ENCODE assay signal across 9 cellular contexts in the genomic region with DNA sequence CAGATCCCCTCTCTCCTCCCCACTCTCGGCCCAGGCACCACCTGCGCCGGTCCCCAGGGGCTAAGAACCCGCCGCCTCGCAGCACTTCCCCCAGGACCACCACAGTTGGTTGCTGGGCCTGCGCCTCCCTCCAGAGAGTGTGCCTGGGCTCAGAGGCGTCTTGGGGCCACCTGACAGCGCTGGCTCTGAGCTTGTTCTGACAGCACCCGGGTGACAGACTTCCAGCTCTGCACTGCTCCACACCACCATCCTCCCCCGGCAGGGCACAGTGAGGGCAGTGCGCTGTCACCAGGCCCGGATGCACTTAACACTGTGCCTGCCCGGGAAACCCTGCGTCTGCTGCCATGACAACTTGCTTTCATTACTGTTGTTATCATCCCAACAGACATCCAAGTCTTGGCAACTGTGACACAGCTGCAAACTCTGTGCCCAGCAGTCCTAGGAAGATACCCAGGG. TPM values are rescaled to one million over a fixed set of nuclear protein-coding genes. Genes with fewer than 3 reads are reported as not detected.
A peak's percentile ranks its signal among the peaks of the same experiment; 100 is the strongest.
DNase-seq lines count a peak whose midpoint lies in the region; ATAC-seq and TF ChIP-seq lines count a peak whose summit lies in the region.
"Had no signal": no experiment of that assay in that cellular context is flagged by ENCODE, and none has a peak within 500 bp of the region (broad histone marks: within the 10 kb centered on the region; RNA-seq: fewer than 3 reads in every experiment).

No MANE protein-coding gene starts in this region.

- no peaks in the 10 kb centered on the region for H3K9me3 Mint-ChIP-seq in IgD-negative memory B cell
- no peaks in the 10 kb centered on the region for H3K9me3 Mint-ChIP-seq in effector memory CD8-positive, alpha-beta T cell

- H3K36me3 Mint-ChIP-seq in IgD-negative memory B cell: peaks cover 1% of the 10 kb centered on the region
- H3K36me3 Mint-ChIP-seq in effector memory CD8-positive, alpha-beta T cell (ENCODE audit: insufficient read depth): peaks cover 22% of the 10 kb centered on the region

- no peak overlapping the region for H2AFZ ChIP-seq in neural cell (ENCODE audit: low read depth, low read length)

- no peak overlapping the region for H3K4me2 ChIP-seq in neural cell (ENCODE audit: low read length)

- H3K27me3 ChIP-seq in neural cell (ENCODE audit: insufficient read depth, low read depth, low read length) (no peaks in the 10 kb centered on the region), prostate gland (replicated peaks; ENCODE audit: insufficient read depth) (no peaks in the 10 kb centered on the region)

- H3K4me3 ChIP-seq in GM12865 (ENCODE audit: low read depth, low read length) (no peak overlapping the region), neural cell (ENCODE audit: low read length) (peak overlapping the region; percentile 29), prostate gland (no peak overlapping the region)

- no peak for TF ChIP-seq RAD21 in neural cell (conservative IDR thresholded peaks at IDR 0.05)

- H3K4me1 ChIP-seq in prostate gland (replicated peaks): peaks cover under 1% of the 10 kb centered on the region

- H3K9me3 ChIP-seq in neural cell (ENCODE audit: low read length) (no peaks in the 10 kb centered on the region), prostate gland (no peaks in the 10 kb centered on the region)

- ATAC-seq in effector memory CD8-positive, alpha-beta T cell (replicated peaks): peak; percentile 86

- intact Hi-C loops in prostate gland (cut with DNase I): no loop called here

- peaks cover 5 to 19% (median 11%) of the 10 kb centered on the region in 3 donors for H3K4me1 Mint-ChIP-seq in IgD-negative memory B cell
- peaks cover 23 to 32% of the 10 kb centered on the region in 2 donors for H3K4me1 Mint-ChIP-seq in effector memory CD8-positive, alpha-beta T cell (ENCODE audit: low read depth in 2 of 2)

- H3F3A ChIP-seq in neural cell (ENCODE audit: insufficient read depth, low read length, poor library complexity, severe bottlenecking): no peaks in the 10 kb centered on the region

- TF ChIP-seq POLR2A in prostate gland (IDR thresholded peaks at IDR 0.05): no peak

- H3K36me3 ChIP-seq in neural cell (ENCODE audit: insufficient read depth, low read length): no peaks in the 10 kb centered on the region
- H3K36me3 ChIP-seq in prostate gland: no peaks in the 10 kb centered on the region

- H3K4me3 Mint-ChIP-seq in IgD-negative memory B cell: peak overlapping the region in 3 of 4 donors; percentile 27 to 49 (median 31)
- peak overlapping the region; percentile 63 to 71 for H3K4me3 Mint-ChIP-seq in effector memory CD8-positive, alpha-beta T cell

- peak overlapping the region; percentile 12 for H3K9ac ChIP-seq in neural cell (ENCODE audit: low read length)

- no peaks in the 10 kb centered on the region for H3K27me3 Mint-ChIP-seq in IgD-negative memory B cell
- no peaks in the 10 kb centered on the region for H3K27me3 Mint-ChIP-seq in effector memory CD8-positive, alpha-beta T cell

- peak; percentile 40 for TF ChIP-seq EP300 in neural cell (conservative IDR thresholded peaks at IDR 0.05; ENCODE audit: poor library complexity, severe bottlenecking)

- H3K27ac Mint-ChIP-seq in IgD-negative memory B cell: peak overlapping the region; percentile 20 to 94 (median 23)
- peak overlapping the region; percentile 90 to 94 for H3K27ac Mint-ChIP-seq in effector memory CD8-positive, alpha-beta T cell

- H4K20me1 ChIP-seq in neural cell (ENCODE audit: insufficient read depth): peaks cover 5% of the 10 kb centered on the region

- H3K27ac ChIP-seq in neural cell (ENCODE audit: low read length) (peak overlapping the region; percentile 0), prostate gland (no peak overlapping the region)
- H3K27ac ChIP-seq: epithelial cell of prostate had no signal

- DNase-seq in GM12865 (ENCODE audit: low read depth) (peak; percentile 61), NOMO-1 (lab: John Stamatoyannopoulos, UW; ENCODE audit: unreplicated experiment in 2 of 2) (no peak), prostate gland (ENCODE audit: low spot score) (no peak), NCI-H1930 (lab: John Stamatoyannopoulos, UW) (no peak)
- DNase-seq in activated CD4-positive, alpha-beta T cell treated with anti-CD3 and anti-CD28 coated beads for 1 hour: peak; percentile 39
- DNase-seq in effector memory CD8-positive, alpha-beta T cell: peak; percentile 30 to 53 (median 42)

- TF ChIP-seq CTCF in GM12865 (IDR thresholded peaks at IDR 0.05; ENCODE audit: insufficient read depth, low read depth, low read length, missing control alignments) (no peak), neural cell (IDR thresholded peaks at IDR 0.05; ENCODE audit: poor library complexity, severe bottlenecking) (no peak), prostate gland (IDR thresholded peaks at IDR 0.05) (no peak)

- no peaks in the 10 kb centered on the region for H3K9me2 ChIP-seq in neural cell (ENCODE audit: insufficient read depth, low read length)

- peaks cover 43% of the 10 kb centered on the region for H3K79me2 ChIP-seq in neural cell (replicated peaks; ENCODE audit: insufficient read depth, low read length)

- 33% methylated on average over 8 of the region's 15 CpGs for WGBS in prostate gland

TF ChIP-seq in neural cell, 6 proteins besides CTCF, POLR2A, EP300 and RAD21:
- TF ChIP-seq REST (IDR thresholded peaks at IDR 0.05; ENCODE audit: borderline replicate concordance): no peak
- TF ChIP-seq POLR2AphosphoS5 (IDR thresholded peaks at IDR 0.05): peak; percentile 24

RNA-seq across cellular contexts. Expression of gene BRF1, which starts 6.6 kb away (rescaled TPM):
- polyA plus RNA-seq in IgD-negative memory B cell (8.4 TPM), neural cell (69.4 and 71.1 TPM in 2 replicates)
- polyA minus RNA-seq in neural cell: 86.7 and 96.7 TPM in 2 replicates
- total RNA-seq in prostate gland: 10 to 100 TPM; 64.9 to 88.9 TPM

RNA-seq across cellular contexts. Expression of gene PACS2, which starts 20.4 kb away (rescaled TPM):
- polyA plus RNA-seq in IgD-negative memory B cell: 3.8 TPM
- polyA plus RNA-seq in neural cell: 77.7 and 110 TPM in 2 replicates
- polyA minus RNA-seq in neural cell: 133 and 151 TPM in 2 replicates
- 100 to 1,000 TPM in 1 of 2 donors, 10 to 100 TPM in 1; 48.5 to 124 TPM for total RNA-seq in prostate gland

RNA-seq across cellular contexts. Expression of gene BTBD6, which starts 45.8 kb away (rescaled TPM):
- polyA plus RNA-seq in IgD-negative memory B cell (2.3 TPM), neural cell (94.1 and 120 TPM in 2 replicates)
- 42.9 and 48.5 TPM in 2 replicates for polyA minus RNA-seq in neural cell
- 10 to 100 TPM; 60.0 to 82.5 TPM for total RNA-seq in prostate gland

Comparison
In these comparisons a context has a peak if more than half of its experiments do, and no peak if none do; other contexts are left out.
1. DNase-seq: peak in GM12865 (single experiment), activated CD4-positive, alpha-beta T cell treated with anti-CD3 and anti-CD28 coated beads for 1 hour (single experiment) and effector memory CD8-positive, alpha-beta T cell (3 of 3); none in NOMO-1 (0 of 2), prostate gland (single experiment) and NCI-H1930 (0 of 2).
2. RNA of gene PACS2, which starts 20.4 kb away (polyA plus RNA-seq): 77.7 to 110 TPM in neural cell; 3.8 TPM in IgD-negative memory B cell (single experiment); every median in the first group is over 10 times any median in the second.
3. RNA of gene BTBD6, which starts 45.8 kb away (polyA plus RNA-seq): 94.1 to 120 TPM in neural cell; 2.3 TPM in IgD-negative memory B cell (single experiment); every median in the first group is over 10 times any median in the second.